11 cellular contexts compared by ENCODE assay signal in the genomic region with DNA sequence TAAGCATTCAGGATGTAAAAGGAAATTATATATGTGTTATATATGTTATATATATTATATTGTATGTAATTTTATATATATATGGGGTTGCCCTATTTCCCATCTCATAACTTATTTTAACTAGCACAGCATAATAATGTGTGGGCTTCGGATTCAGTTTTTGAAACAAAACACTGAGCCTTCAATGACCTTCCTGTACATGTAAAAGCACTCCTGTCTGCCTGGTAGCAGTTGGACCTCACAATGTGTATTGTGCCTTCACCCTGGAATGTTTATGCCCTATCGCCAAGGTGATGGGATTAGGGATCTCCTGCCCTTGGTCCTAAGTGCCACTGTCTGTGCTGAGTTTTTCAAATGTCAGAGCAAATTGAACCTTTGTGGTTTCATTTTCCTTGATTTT.
A peak's percentile ranks its signal among the peaks of the same experiment; 100 is the strongest.
DNase-seq lines count a peak whose midpoint lies in the region; ATAC-seq and TF ChIP-seq lines count a peak whose summit lies in the region.
"Had no signal": no experiment of that assay in that cellular context is flagged by ENCODE, and none has a peak within 500 bp of the region (broad histone marks: within the 10 kb centered on the region; RNA-seq: fewer than 3 reads in every experiment).

No MANE protein-coding gene starts in this region.

- H3K36me3 ChIP-seq in DND-41 (ENCODE audit: insufficient read depth, low read length), result no peaks in the 10 kb centered on the region
- H3K36me3 ChIP-seq in left lung, result no peaks in the 10 kb centered on the region
- H3K36me3 ChIP-seq: ascending aorta had no signal

- H3K4me3 Mint-ChIP-seq in progenitor cell of endocrine pancreas (ENCODE audit: low read depth), result no peak overlapping the region
- H3K4me3 Mint-ChIP-seq: CD4-positive, alpha-beta T cell had no signal

- H3K79me2 ChIP-seq in DND-41 (ENCODE audit: insufficient read depth, low read length), result no peaks in the 10 kb centered on the region

- no peaks in the 10 kb centered on the region for H3K4me1 ChIP-seq in DND-41 (ENCODE audit: insufficient read depth, low read length)
- H3K4me1 ChIP-seq in left lung, result no peaks in the 10 kb centered on the region
- H3K4me1 ChIP-seq: ascending aorta had no signal

- H3K9me3 ChIP-seq in DND-41 (ENCODE audit: insufficient read depth, low read length, severe bottlenecking) (peaks cover 5% of the 10 kb centered on the region), left lung (peaks cover 7% of the 10 kb centered on the region in 2 donors)
- H3K9me3 ChIP-seq: ascending aorta had no signal

- H3K27me3 ChIP-seq in DND-41 (ENCODE audit: insufficient read depth, low read length, poor library complexity) (no peaks in the 10 kb centered on the region), left lung (no peaks in the 10 kb centered on the region)
- H3K27me3 ChIP-seq: ascending aorta had no signal

- TF ChIP-seq CTCF in DND-41 (IDR thresholded peaks at IDR 0.05; ENCODE audit: borderline replicate concordance, extremely low read depth, low read length, poor library complexity, severe bottlenecking) (no peak), left lung (IDR thresholded peaks at IDR 0.05) (no peak), progenitor cell of endocrine pancreas (IDR thresholded peaks at IDR 0.05; ENCODE audit: unreplicated experiment) (no peak)

- ATAC-seq in DND-41 (ENCODE audit: insufficient read depth, low read depth), result peak; percentile 33; the same call in 1 of the 3 replicates
- peak; percentile 80 for ATAC-seq in left lung
- ATAC-seq in GM19395 (IDR thresholded peaks at IDR 0.05; ENCODE audit: unreplicated experiment), result no peak

- no peak overlapping the region for H3K9ac ChIP-seq in DND-41 (ENCODE audit: low read depth, low read length)

- H3K4me2 ChIP-seq in DND-41 (ENCODE audit: insufficient read depth, low read length), result no peak overlapping the region

- H3K9me3 Mint-ChIP-seq in progenitor cell of endocrine pancreas (ENCODE audit: low read depth), result peaks cover 22% of the 10 kb centered on the region

- H3K27ac Mint-ChIP-seq in progenitor cell of endocrine pancreas, result no peak overlapping the region
- H3K27ac Mint-ChIP-seq: CD4-positive, alpha-beta T cell had no signal

- H3K27ac ChIP-seq in DND-41 (ENCODE audit: low read length), result no peak overlapping the region
- no peak overlapping the region for H3K27ac ChIP-seq in left lung
- H3K27ac ChIP-seq: ascending aorta had no signal

- H3K4me3 ChIP-seq in DND-41 (ENCODE audit: low read depth in 1 of 2, low read length in 2 of 2) (no peak overlapping the region), left lung (no peak overlapping the region)
- H3K4me3 ChIP-seq: ascending aorta had no signal

- no peak overlapping the region for H2AFZ ChIP-seq in DND-41 (ENCODE audit: low read depth, low read length)

- no peaks in the 10 kb centered on the region for H3K4me1 Mint-ChIP-seq in progenitor cell of endocrine pancreas (ENCODE audit: low read depth)

- intact Hi-C loops in left lung (cut with DNase I), result no loop called here

- DNase-seq in DND-41 (no peak), HCEC 1CT (peak; percentile 13), left lung (no peak), NCI-H2171 (lab: John Stamatoyannopoulos, UW) (no peak), progenitor cell of endocrine pancreas (ENCODE audit: low spot score, unreplicated experiment) (no peak), mesenteric fat pad (ENCODE audit: low spot score) (no peak)
- DNase-seq in activated CD4-positive, alpha-beta T cell treated with anti-CD3 and anti-CD28 coated beads, Interleukin-2, amount 50 U/mL, for 48 hours, result peak; percentile 5 to 11
- DNase-seq: NCI-H2081 had no signal

- H4K20me1 ChIP-seq in DND-41 (ENCODE audit: insufficient read depth, low read length), result no peaks in the 10 kb centered on the region

- peaks cover 6% of the 10 kb centered on the region for H3K36me3 Mint-ChIP-seq in progenitor cell of endocrine pancreas (ENCODE audit: insufficient read depth)

- no peaks in the 10 kb centered on the region for H3K27me3 Mint-ChIP-seq in progenitor cell of endocrine pancreas
- H3K27me3 Mint-ChIP-seq: CD4-positive, alpha-beta T cell had no signal

Comparison
In these comparisons a context has a peak if more than half of its experiments do, and no peak if none do; other contexts are left out.
1. DNase-seq: peak in HCEC 1CT (single experiment) and activated CD4-positive, alpha-beta T cell treated with anti-CD3 and anti-CD28 coated beads, Interleukin-2, amount 50 U/mL, for 48 hours (2 of 2); none in DND-41 (single experiment), left lung (0 of 2), NCI-H2171 (single experiment), progenitor cell of endocrine pancreas (single experiment) and mesenteric fat pad (single experiment).